Comparison of ENCODE assay signal across 8 cellular contexts in genomic region chr1:204941415-204942338, GRCh38.
DNase-seq lines count a peak whose midpoint lies in the region; ATAC-seq and TF ChIP-seq lines count a peak whose summit lies in the region.

No MANE protein-coding gene starts in this region.

- ATAC-seq in SK-N-SH treated with all-trans-retinoic acid at 6 μM for 48 hours = peak; percentile 89
- no peak for ATAC-seq in HG02840 (IDR thresholded peaks at IDR 0.05; ENCODE audit: low FRiP score, unreplicated experiment)

- in situ Hi-C loops in T47D (cut with HindIII; ENCODE audit: low pct_unique_long_range_greater_than_20kb, low sequenced_read_pairs) = no loop called here

- DNase-seq in DMS79 treated with DMSO at 0.1 percent for 48 hours (lab: John Stamatoyannopoulos, UW) (peak; percentile 11), DMS79 (lab: John Stamatoyannopoulos, UW) (no peak), NAMALWA (ENCODE audit: low spot score) (peak; percentile 80), T47D (ENCODE audit: low read depth in 1 of 2, low spot score in 1 of 2) (peak; percentile 71 to 80), inferior parietal cortex (ENCODE audit: extremely low spot score) (peak; percentile 89)
- DNase-seq in stimulated activated CD4-positive, alpha-beta T cell treated with anti-CD3 and anti-CD28 coated beads, Interleukin-1b, Interleukin-23, amount 100 ng/mL, for 48 hours = peak; percentile 66

TF ChIP-seq in SK-N-SH treated with all-trans-retinoic acid at 6 μM for 48 hours, 23 proteins besides CTCF, POLR2A, EP300 and RAD21:
- TF ChIP-seq PPARA (CRISPR knock-in tag; IDR thresholded peaks at IDR 0.05; ENCODE audit: borderline replicate concordance) (no peak), TOX (CRISPR knock-in tag; IDR thresholded peaks at IDR 0.05; ENCODE audit: borderline replicate concordance) (no peak), ZFP30 (CRISPR knock-in tag; IDR thresholded peaks at IDR 0.05) (no peak), TCF4 (CRISPR knock-in tag; IDR thresholded peaks at IDR 0.05; ENCODE audit: borderline replicate concordance) (no peak), RARB (CRISPR knock-in tag; IDR thresholded peaks at IDR 0.05) (no peak)
